In the genomic region with DNA sequence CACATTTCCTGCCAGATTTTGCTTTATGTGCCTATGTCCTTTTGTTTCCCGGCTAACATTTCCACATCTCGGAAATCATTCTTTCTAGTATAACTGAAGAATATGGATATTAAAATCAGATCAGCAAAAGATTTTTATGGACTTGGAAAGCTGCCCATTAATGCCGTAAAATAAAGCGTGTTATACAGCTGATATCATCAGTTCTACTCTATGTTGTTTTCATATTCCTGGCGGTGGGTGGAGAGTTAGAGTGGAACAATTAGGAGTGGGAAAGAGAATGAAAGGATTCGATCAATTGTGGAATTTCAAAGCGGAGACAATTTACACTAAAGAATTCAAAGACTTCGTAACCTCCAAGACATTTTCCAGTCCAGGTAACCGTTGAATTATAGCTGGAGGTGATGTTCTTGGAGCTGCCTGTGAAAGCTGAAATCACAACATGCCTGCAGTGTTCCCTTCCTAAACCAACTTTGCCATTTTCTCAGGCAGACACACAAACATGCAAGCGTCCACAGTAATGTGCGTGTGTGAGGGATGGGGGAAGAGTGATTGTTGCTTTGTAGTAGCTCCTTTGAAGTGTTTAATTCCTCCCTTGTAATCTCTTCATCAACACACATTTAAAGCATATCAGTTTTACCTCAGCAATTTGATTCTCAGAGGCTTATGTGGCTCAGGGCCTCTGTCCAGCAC, we compare ENCODE assay signal across 9 cellular contexts.
DNase-seq lines count a peak whose midpoint lies in the region; ATAC-seq, FAIRE-seq and TF ChIP-seq lines count a peak whose summit lies in the region.
"Had no signal": no experiment of that assay in that cellular context is flagged by ENCODE, and none has a peak within 500 bp of the region (broad histone marks: within the 10 kb centered on the region; RNA-seq: fewer than 3 reads in every experiment).

No MANE protein-coding gene starts in this region.

- peak overlapping the region; percentile 78 for H3K4me2 ChIP-seq in keratinocyte (ENCODE audit: control insufficient read depth, extremely low read depth, insufficient read depth, low read depth, low read length)

- peak in 1 of 2 donors; percentile 56 for TF ChIP-seq POLR2A in thyroid gland (IDR thresholded peaks at IDR 0.05)

- H3K27me3 Mint-ChIP-seq in endothelial cell (ENCODE audit: unreplicated experiment), result no peaks in the 10 kb centered on the region

- 43 to 52% (median 44%) methylated on average over 11 of the region's 11 CpGs for WGBS in adipose tissue, 3 donors
- WGBS in thyroid gland, 2 donors, result 23 to 24% methylated on average over 11 of the region's 11 CpGs

- no peaks in the 10 kb centered on the region for H3K79me2 ChIP-seq in keratinocyte (ENCODE audit: control insufficient read depth, insufficient read depth, low read length)

- no peak overlapping the region for H3K27ac Mint-ChIP-seq in endothelial cell (ENCODE audit: unreplicated experiment)

- intact Hi-C loops in thyroid gland (cut with DNase I), result no loop called here

- TF ChIP-seq CTCF in keratinocyte (optimal IDR thresholded peaks at IDR 0.05 in 1 of 3, IDR thresholded peaks at IDR 0.05 in 1 of 3, conservative IDR thresholded peaks at IDR 0.05 in 1 of 3; ENCODE audit: extremely low read depth in 1 of 3, insufficient read depth in 2 of 3, low read length in 3 of 3), result no peak
- TF ChIP-seq CTCF in thyroid gland (IDR thresholded peaks at IDR 0.05), result no peak
- TF ChIP-seq CTCF in endothelial cell (IDR thresholded peaks at IDR 0.05; ENCODE audit: unreplicated experiment), result no peak

- no peaks in the 10 kb centered on the region for H3K36me3 Mint-ChIP-seq in endothelial cell (ENCODE audit: low read depth, unreplicated experiment)

- peak overlapping the region in 1 of 3 experiments; percentile 60 for H3K4me3 ChIP-seq in keratinocyte (ENCODE audit: control insufficient read depth in 2 of 3, extremely low read depth in 1 of 3, insufficient read depth in 2 of 3, low read depth in 1 of 3, low read length in 3 of 3)
- peak overlapping the region in 1 of 3 donors; percentile 16 for H3K4me3 ChIP-seq in thyroid gland (replicated peaks in 1 of 3)

- no peaks in the 10 kb centered on the region for H3K27me3 ChIP-seq in keratinocyte (ENCODE audit: control insufficient read depth, extremely low read depth, insufficient read depth, low read length)
- H3K27me3 ChIP-seq in thyroid gland, result no peaks in the 10 kb centered on the region

- H3K9me3 ChIP-seq in keratinocyte (ENCODE audit: control insufficient read depth, low read depth, low read length) (no peaks in the 10 kb centered on the region), thyroid gland (no peaks in the 10 kb centered on the region)

- no peak overlapping the region for H3K4me3 Mint-ChIP-seq in endothelial cell (ENCODE audit: unreplicated experiment)

- DNase-seq in NCI-H510A treated with DMSO at 0.1 percent for 48 hours (lab: John Stamatoyannopoulos, UW) (peak; percentile 48), NCI-H510A (lab: John Stamatoyannopoulos, UW) (no peak), keratinocyte (ENCODE audit: low read depth, low spot score) (no peak), thyroid gland (peak; percentile 36), cortex of kidney (lab: John Stamatoyannopoulos, UW) (no peak), endothelial cell (ENCODE audit: low spot score) (no peak)

- H3K36me3 ChIP-seq in keratinocyte (ENCODE audit: control insufficient read depth in 2 of 2, extremely low read depth in 1 of 2, insufficient read depth in 2 of 2, low read length in 2 of 2) (no peaks in the 10 kb centered on the region), thyroid gland (no peaks in the 10 kb centered on the region)

- H3K9ac ChIP-seq in keratinocyte (ENCODE audit: control insufficient read depth, extremely low read depth, insufficient read depth, low read length), result peak overlapping the region; percentile 45

- ATAC-seq in HG03521 (IDR thresholded peaks at IDR 0.05; ENCODE audit: unreplicated experiment), result no peak

- FAIRE-seq in keratinocyte (lab: Jason Lieb, UNC), result peak; percentile 60

- no peaks in the 10 kb centered on the region for H4K20me1 ChIP-seq in keratinocyte (ENCODE audit: control insufficient read depth, extremely low read depth, insufficient read depth, low read length)

- no peaks in the 10 kb centered on the region for H3K9me1 ChIP-seq in keratinocyte (ENCODE audit: control insufficient read depth, extremely low read depth, insufficient read depth, low read length)

- H3K9me3 Mint-ChIP-seq in endothelial cell (ENCODE audit: unreplicated experiment), result no peaks in the 10 kb centered on the region

- peak overlapping the region; percentile 52 for H2AFZ ChIP-seq in keratinocyte (ENCODE audit: control insufficient read depth, low read length)

- peaks cover 14% of the 10 kb centered on the region for H3K4me1 ChIP-seq in keratinocyte (ENCODE audit: control insufficient read depth, extremely low read depth, insufficient read depth, low read length)
- peaks cover 33 to 50% of the 10 kb centered on the region in 2 donors for H3K4me1 ChIP-seq in thyroid gland

- no peaks in the 10 kb centered on the region for H3K4me1 Mint-ChIP-seq in endothelial cell (ENCODE audit: unreplicated experiment)

- dilution Hi-C loops in keratinocyte (cut with MboI; ENCODE audit: extremely low pct_ligation_motif_present, low sequenced_read_pairs), result no loop called here

- H3K27ac ChIP-seq in adipose tissue (ENCODE audit: low read depth, low read length) (peak overlapping the region; percentile 25), keratinocyte (ENCODE audit: control insufficient read depth, insufficient read depth, low read length) (peak overlapping the region; percentile 64), thyroid gland (peak overlapping the region; percentile 90 to 99 (median 96))
- H3K27ac ChIP-seq: C4-2B had no signal

Comparison
In these comparisons a context has a peak if more than half of its experiments do, and no peak if none do; other contexts are left out.
1. DNase-seq: peak in NCI-H510A treated with DMSO at 0.1 percent for 48 hours (single experiment) and thyroid gland (2 of 2); none in NCI-H510A (single experiment), keratinocyte (single experiment), cortex of kidney (single experiment) and endothelial cell (single experiment).
2. H3K27ac ChIP-seq: peak in every context shown above with its lines; median percentile 96 in thyroid gland; 64 in keratinocyte; 25 in adipose tissue.